1 cellular context compared by ENCODE assay signal in genomic region chr16:87950765-87951549, GRCh38.
TF ChIP-seq lines count a peak whose summit lies in the region.

A gene with protein sequence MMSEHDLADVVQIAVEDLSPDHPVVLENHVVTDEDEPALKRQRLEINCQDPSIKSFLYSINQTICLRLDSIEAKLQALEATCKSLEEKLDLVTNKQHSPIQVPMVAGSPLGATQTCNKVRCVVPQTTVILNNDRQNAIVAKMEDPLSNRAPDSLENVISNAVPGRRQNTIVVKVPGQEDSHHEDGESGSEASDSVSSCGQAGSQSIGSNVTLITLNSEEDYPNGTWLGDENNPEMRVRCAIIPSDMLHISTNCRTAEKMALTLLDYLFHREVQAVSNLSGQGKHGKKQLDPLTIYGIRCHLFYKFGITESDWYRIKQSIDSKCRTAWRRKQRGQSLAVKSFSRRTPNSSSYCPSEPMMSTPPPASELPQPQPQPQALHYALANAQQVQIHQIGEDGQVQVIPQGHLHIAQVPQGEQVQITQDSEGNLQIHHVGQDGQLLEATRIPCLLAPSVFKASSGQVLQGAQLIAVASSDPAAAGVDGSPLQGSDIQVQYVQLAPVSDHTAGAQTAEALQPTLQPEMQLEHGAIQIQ (plus strand): TSS chr16:87951434. CDS start chr16:87975116, 23,682 bp downstream.

TF ChIP-seq in GM23338, 12 proteins besides CTCF, POLR2A, EP300 and RAD21:
- TF ChIP-seq, protein P1, sequence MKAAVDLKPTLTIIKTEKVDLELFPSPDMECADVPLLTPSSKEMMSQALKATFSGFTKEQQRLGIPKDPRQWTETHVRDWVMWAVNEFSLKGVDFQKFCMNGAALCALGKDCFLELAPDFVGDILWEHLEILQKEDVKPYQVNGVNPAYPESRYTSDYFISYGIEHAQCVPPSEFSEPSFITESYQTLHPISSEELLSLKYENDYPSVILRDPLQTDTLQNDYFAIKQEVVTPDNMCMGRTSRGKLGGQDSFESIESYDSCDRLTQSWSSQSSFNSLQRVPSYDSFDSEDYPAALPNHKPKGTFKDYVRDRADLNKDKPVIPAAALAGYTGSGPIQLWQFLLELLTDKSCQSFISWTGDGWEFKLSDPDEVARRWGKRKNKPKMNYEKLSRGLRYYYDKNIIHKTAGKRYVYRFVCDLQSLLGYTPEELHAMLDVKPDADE (IDR thresholded peaks at IDR 0.05) = peak; percentile 100
- TF ChIP-seq ZNF331 (CRISPR knock-in tag; IDR thresholded peaks at IDR 0.05; ENCODE audit: low read depth) (no peak), CREB1 (CRISPR knock-in tag; IDR thresholded peaks at IDR 0.05; ENCODE audit: low read depth) (peak; percentile 86), JUNB (IDR thresholded peaks at IDR 0.05; ENCODE audit: unreplicated experiment) (no peak), POLR2AphosphoS5 (IDR thresholded peaks at IDR 0.05; ENCODE audit: low read depth) (peak; percentile 64), EZH2 (IDR thresholded peaks at IDR 0.05; ENCODE audit: low read depth, unreplicated experiment) (no peak), ZNF462 (CRISPR knock-in tag; IDR thresholded peaks at IDR 0.05) (no peak), ZNF114 (CRISPR knock-in tag; IDR thresholded peaks at IDR 0.05) (peak; percentile 93; the same call in 1 of the 2 replicates), NANOG (IDR thresholded peaks at IDR 0.05; ENCODE audit: borderline replicate concordance) (no peak; the same call in 1 of the 2 replicates), EZH2phosphoT487 (IDR thresholded peaks at IDR 0.05; ENCODE audit: unreplicated experiment) (no peak), STAT1 (IDR thresholded peaks at IDR 0.05; ENCODE audit: unreplicated experiment) (no peak)
- TF ChIP-seq, protein P2, sequence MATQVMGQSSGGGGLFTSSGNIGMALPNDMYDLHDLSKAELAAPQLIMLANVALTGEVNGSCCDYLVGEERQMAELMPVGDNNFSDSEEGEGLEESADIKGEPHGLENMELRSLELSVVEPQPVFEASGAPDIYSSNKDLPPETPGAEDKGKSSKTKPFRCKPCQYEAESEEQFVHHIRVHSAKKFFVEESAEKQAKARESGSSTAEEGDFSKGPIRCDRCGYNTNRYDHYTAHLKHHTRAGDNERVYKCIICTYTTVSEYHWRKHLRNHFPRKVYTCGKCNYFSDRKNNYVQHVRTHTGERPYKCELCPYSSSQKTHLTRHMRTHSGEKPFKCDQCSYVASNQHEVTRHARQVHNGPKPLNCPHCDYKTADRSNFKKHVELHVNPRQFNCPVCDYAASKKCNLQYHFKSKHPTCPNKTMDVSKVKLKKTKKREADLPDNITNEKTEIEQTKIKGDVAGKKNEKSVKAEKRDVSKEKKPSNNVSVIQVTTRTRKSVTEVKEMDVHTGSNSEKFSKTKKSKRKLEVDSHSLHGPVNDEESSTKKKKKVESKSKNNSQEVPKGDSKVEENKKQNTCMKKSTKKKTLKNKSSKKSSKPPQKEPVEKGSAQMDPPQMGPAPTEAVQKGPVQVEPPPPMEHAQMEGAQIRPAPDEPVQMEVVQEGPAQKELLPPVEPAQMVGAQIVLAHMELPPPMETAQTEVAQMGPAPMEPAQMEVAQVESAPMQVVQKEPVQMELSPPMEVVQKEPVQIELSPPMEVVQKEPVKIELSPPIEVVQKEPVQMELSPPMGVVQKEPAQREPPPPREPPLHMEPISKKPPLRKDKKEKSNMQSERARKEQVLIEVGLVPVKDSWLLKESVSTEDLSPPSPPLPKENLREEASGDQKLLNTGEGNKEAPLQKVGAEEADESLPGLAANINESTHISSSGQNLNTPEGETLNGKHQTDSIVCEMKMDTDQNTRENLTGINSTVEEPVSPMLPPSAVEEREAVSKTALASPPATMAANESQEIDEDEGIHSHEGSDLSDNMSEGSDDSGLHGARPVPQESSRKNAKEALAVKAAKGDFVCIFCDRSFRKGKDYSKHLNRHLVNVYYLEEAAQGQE (IDR thresholded peaks at IDR 0.05; ENCODE audit: unreplicated experiment) = no peak
